22 cellular contexts compared by ENCODE assay signal in genomic region chr1:28796321-28797213, GRCh38. TPM values are rescaled to one million over a fixed set of nuclear protein-coding genes. Genes with fewer than 3 reads are reported as not detected.
DNase-seq lines count a peak whose midpoint lies in the region; ATAC-seq, FAIRE-seq and TF ChIP-seq lines count a peak whose summit lies in the region.
"Had no signal": no experiment of that assay in that cellular context is flagged by ENCODE, and none has a peak within 500 bp of the region (broad histone marks: within the 10 kb centered on the region; RNA-seq: fewer than 3 reads in every experiment).

No MANE protein-coding gene starts in this region.

- DNase-seq in Right ventricle myocardium superior, result no peak
- DNase-seq in right atrium auricular region (ENCODE audit: low spot score), result no peak
- peak; percentile 28 for DNase-seq in HT-29 (ENCODE audit: low spot score)
- peak; percentile 71 for DNase-seq in endodermal cell
- peak; percentile 52 for DNase-seq in small intestine
- DNase-seq in NCI-H510A (lab: John Stamatoyannopoulos, UW), result no peak
- no peak for DNase-seq in NCI-H2107 treated with DMSO at 0.1 percent for 48 hours (lab: John Stamatoyannopoulos, UW; ENCODE audit: unreplicated experiment)
- DNase-seq in foreskin fibroblast, result no peak
- DNase-seq: ACHN; CD8-positive, alpha-beta T cell; EL; mesenchymal stem cell; NCI-H1092 treated with DMSO at 0.1 percent for 48 hours; stimulated activated CD4-positive, alpha-beta T cell treated with anti-CD3 and anti-CD28 coated beads, Interleukin-4, amount 100 ng/mL, for 4 hours had no signal

- H3K4me1 ChIP-seq in right atrium auricular region (peaks cover 0 to 3% of the 10 kb centered on the region in 2 donors), endodermal cell (ENCODE audit: control insufficient read depth, insufficient read depth, low read length) (no peaks in the 10 kb centered on the region), small intestine (ENCODE audit: control insufficient read depth in 2 of 2, insufficient read depth in 1 of 2, low read depth in 1 of 2, low read length in 1 of 2) (no peaks in the 10 kb centered on the region)
- H3K4me1 ChIP-seq: prostate gland had no signal

- H3K9me3 ChIP-seq in right atrium auricular region (no peaks in the 10 kb centered on the region), endodermal cell (ENCODE audit: control insufficient read depth, low read length) (no peaks in the 10 kb centered on the region), small intestine (ENCODE audit: control insufficient read depth, low read depth) (no peaks in the 10 kb centered on the region)
- H3K9me3 ChIP-seq: prostate gland had no signal

- no peak overlapping the region for H3K9ac ChIP-seq in endodermal cell (ENCODE audit: extremely low read depth, low read length, poor library complexity, severe bottlenecking)

- H3K27me3 Mint-ChIP-seq in endodermal cell (ENCODE audit: insufficient read depth), result no peaks in the 10 kb centered on the region

- H3K4me3 Mint-ChIP-seq in endodermal cell, result no peak overlapping the region
- H3K4me3 Mint-ChIP-seq: CD8-positive, alpha-beta T cell; nephron had no signal

- TF ChIP-seq CTCF in right atrium auricular region (IDR thresholded peaks at IDR 0.05) (no peak), endodermal cell (conservative IDR thresholded peaks at IDR 0.05) (peak; percentile 40), foreskin fibroblast (IDR thresholded peaks at IDR 0.05; ENCODE audit: low read depth, low read length) (no peak)

- no peaks in the 10 kb centered on the region for H3K36me3 ChIP-seq in right atrium auricular region
- H3K36me3 ChIP-seq in endodermal cell (ENCODE audit: control insufficient read depth, insufficient read depth, low read length), result no peaks in the 10 kb centered on the region
- no peaks in the 10 kb centered on the region for H3K36me3 ChIP-seq in small intestine (ENCODE audit: control insufficient read depth in 2 of 2, insufficient read depth in 2 of 2, low read length in 2 of 2)
- H3K36me3 ChIP-seq: prostate gland had no signal

- WGBS in endodermal cell (ENCODE audit: insufficient coverage in 1 of 2, insufficient read length in 1 of 2), 2 experiments, result 74 to 78% methylated on average over 9 to 18 of the region's 18 CpGs
- 46 to 51% (median 50%) methylated on average over 18 of the region's 18 CpGs for WGBS in small intestine, 3 donors

- no peak for FAIRE-seq in small intestine (lab: Jason Lieb, UNC)
- FAIRE-seq: endometrium, GM18507 had no signal

- ATAC-seq in Right ventricle myocardium superior (ENCODE audit: poor library complexity), result peak; percentile 67
- ATAC-seq: activated naive CD4-positive, alpha-beta T cell treated with anti-CD3 and anti-CD28 coated beads, Interleukin-2, amount 50 U/mL, for 72 hours; CD8-positive, alpha-beta T cell had no signal

- peaks cover 13% of the 10 kb centered on the region for H3K4me1 Mint-ChIP-seq in endodermal cell
- H3K4me1 Mint-ChIP-seq: nephron had no signal

- no peaks in the 10 kb centered on the region for H3K27me3 ChIP-seq in right atrium auricular region
- H3K27me3 ChIP-seq in endodermal cell (ENCODE audit: control insufficient read depth, insufficient read depth, low read length, poor library complexity, severe bottlenecking), result no peaks in the 10 kb centered on the region
- H3K27me3 ChIP-seq in small intestine (ENCODE audit: control insufficient read depth in 2 of 2, insufficient read depth in 2 of 2, low read length in 2 of 2), result no peaks in the 10 kb centered on the region
- H3K27me3 ChIP-seq: hepatocyte had no signal

- H3K27ac Mint-ChIP-seq in endodermal cell, result no peak overlapping the region
- H3K27ac Mint-ChIP-seq: activated naive CD4-positive, alpha-beta T cell treated with anti-CD3 and anti-CD28 coated beads, Interleukin-2, amount 50 U/mL, for 72 hours; CD8-positive, alpha-beta T cell; nephron had no signal

- no peaks in the 10 kb centered on the region for H3K36me3 Mint-ChIP-seq in endodermal cell (ENCODE audit: low read depth)
- H3K36me3 Mint-ChIP-seq: activated naive CD4-positive, alpha-beta T cell treated with anti-CD3 and anti-CD28 coated beads, Interleukin-2, amount 50 U/mL, for 72 hours; CD8-positive, alpha-beta T cell had no signal

- H3K4me3 ChIP-seq in right atrium auricular region (no peak overlapping the region), endodermal cell (ENCODE audit: low read length) (no peak overlapping the region), small intestine (ENCODE audit: low read depth in 1 of 2, low read length in 2 of 2) (no peak overlapping the region), foreskin fibroblast (ENCODE audit: low read depth in 1 of 2, low read length in 2 of 2) (no peak overlapping the region)
- H3K4me3 ChIP-seq: coronary artery, hepatocyte, prostate gland had no signal

- no peaks in the 10 kb centered on the region for H3K9me3 Mint-ChIP-seq in endodermal cell
- H3K9me3 Mint-ChIP-seq: activated naive CD4-positive, alpha-beta T cell treated with anti-CD3 and anti-CD28 coated beads, Interleukin-2, amount 50 U/mL, for 72 hours; CD8-positive, alpha-beta T cell; nephron had no signal

- no peak overlapping the region for H3K27ac ChIP-seq in right atrium auricular region
- H3K27ac ChIP-seq in endodermal cell (ENCODE audit: low read depth, low read length), result no peak overlapping the region
- no peak overlapping the region for H3K27ac ChIP-seq in small intestine (ENCODE audit: low read depth in 1 of 2, low read length in 1 of 2)
- H3K27ac ChIP-seq: coronary artery, hepatocyte, prostate gland had no signal

- intact Hi-C loops in Right ventricle myocardium superior (cut with DNase I), result no loop called here

RNA-seq across cellular contexts. Expression of gene OPRD1, which starts 15.4 kb away (rescaled TPM):
- total RNA-seq in Right ventricle myocardium superior (not detected), right atrium auricular region (not detected), endodermal cell (under 1 TPM; 0.55 to 0.75 TPM)
- total RNA-seq in HT-29 (2014; rRNA removed; shearing (Covaris generic)), result under 0.01 and 0.03 TPM in 2 replicates
- polyA plus RNA-seq in endodermal cell (2013, experiment 1 of 2), result 0.39 TPM
- 0.75 TPM for polyA plus RNA-seq in endodermal cell (2013, experiment 2 of 2)
- polyA plus RNA-seq in small intestine, result under 1 TPM in 2 of 3 donors, not detected in 1; 0.06 to 0.27 TPM
- total RNA-seq: CD8-positive, alpha-beta T cell; OCI-LY7 had no signal

RNA-seq across cellular contexts. Expression of gene YTHDF2, which starts 59.8 kb away (rescaled TPM):
- total RNA-seq in Right ventricle myocardium superior (31.3 TPM), right atrium auricular region (10 to 100 TPM; 31.5 to 37.8 TPM), endodermal cell (100 to 1,000 TPM; 113 to 116 TPM)
- 45.5 and 46.6 TPM in 2 replicates for total RNA-seq in HT-29 (2014; rRNA removed; shearing (Covaris generic))
- polyA plus RNA-seq in endodermal cell (2013, experiment 1 of 2), result 96.2 TPM
- polyA plus RNA-seq in endodermal cell (2013, experiment 2 of 2), result 89.3 TPM
- polyA plus RNA-seq in small intestine, result 10 to 100 TPM; 39.1 to 45.4 (median 42.2) TPM

Comparison
In these comparisons a context has a peak if more than half of its experiments do, and no peak if none do; other contexts are left out.
1. DNase-seq: peak in HT-29 (single experiment), endodermal cell (single experiment) and small intestine (single experiment); none in Right ventricle myocardium superior (single experiment), right atrium auricular region (single experiment), NCI-H510A (single experiment), NCI-H2107 treated with DMSO at 0.1 percent for 48 hours (single experiment) and foreskin fibroblast (0 of 2).